32 cellular contexts compared by ENCODE assay signal in the genomic region with DNA sequence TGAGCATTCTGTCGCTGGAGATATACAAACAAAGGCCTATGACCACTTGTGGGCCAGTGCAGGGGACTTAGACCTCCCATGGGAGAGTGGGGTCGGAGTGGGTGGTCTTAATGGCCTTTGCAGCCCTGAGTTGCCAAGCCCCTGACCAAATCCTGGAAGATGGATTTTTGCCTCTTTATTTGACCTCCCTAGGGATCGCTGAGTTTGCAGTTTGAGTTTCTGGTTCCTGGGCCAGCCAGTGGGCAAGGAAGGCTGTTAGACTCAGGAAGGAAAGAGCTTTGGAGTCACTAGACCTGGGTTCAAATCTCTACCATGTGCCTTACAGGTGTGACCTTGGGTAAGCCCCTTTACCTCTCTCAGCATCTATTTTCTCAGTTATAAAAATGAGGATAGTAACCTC.
"Had no signal": no experiment of that assay in that cellular context is flagged by ENCODE, and none has a peak within 500 bp of the region (broad histone marks: within the 10 kb centered on the region; RNA-seq: fewer than 3 reads in every experiment).

No MANE protein-coding gene starts in this region.

- H3K27me3 ChIP-seq: adrenal gland, body of pancreas had no signal

- H3K4me3 Mint-ChIP-seq: activated CD4-positive, alpha-beta T cell treated with anti-CD3 and anti-CD28 coated beads, Interleukin-2, amount 10 ng/mL, durations not matched to agents 7 days and 5 days; activated CD8-positive, alpha-beta memory T cell treated with anti-CD3 and anti-CD28 coated beads, Interleukin-2, amount 10 ng/mL, durations not matched to agents 7 days and 5 days; activated CD8-positive, alpha-beta T cell treated with anti-CD3 and anti-CD28 coated beads for 36 hours; activated naive CD4-positive, alpha-beta T cell treated with anti-CD3 and anti-CD28 coated beads for 36 hours; activated naive CD4-positive, alpha-beta T cell treated with anti-CD3 and anti-CD28 coated beads, Interleukin-2, amount 50 U/mL, for 24 hours; activated naive CD8-positive, alpha-beta T cell treated with anti-CD3 and anti-CD28 coated beads for 36 hours; activated naive CD8-positive, alpha-beta T cell treated with anti-CD3 and anti-CD28 coated beads, Interleukin-2, amount 50 U/mL, for 24 hours; activated T-helper 1 cell treated with anti-CD3 and anti-CD28 coated beads, Interleukin-12 subunit alpha, Interleukin-12 subunit beta, Interleukin-2, Interleukin-4 antibody, amounts not matched to agents 30 ng/mL and 10 ng/mL and 1 ng/mL, durations not matched to agents 14 hours and 24 hours and 36 hours; effector memory CD8-positive, alpha-beta T cell; WTC11 had no signal

- H3K4me1 Mint-ChIP-seq: activated CD4-positive, alpha-beta T cell treated with anti-CD3 and anti-CD28 coated beads, Interleukin-2, amount 10 ng/mL, durations not matched to agents 7 days and 5 days; activated CD8-positive, alpha-beta memory T cell treated with anti-CD3 and anti-CD28 coated beads, Interleukin-2, amount 10 ng/mL, durations not matched to agents 7 days and 5 days; activated naive CD4-positive, alpha-beta T cell treated with anti-CD3 and anti-CD28 coated beads, Interleukin-2, amount 50 U/mL, for 24 hours; activated naive CD8-positive, alpha-beta T cell treated with anti-CD3 and anti-CD28 coated beads for 36 hours; activated naive CD8-positive, alpha-beta T cell treated with anti-CD3 and anti-CD28 coated beads, Interleukin-2, amount 50 U/mL, for 24 hours had no signal

- H3K9me3 Mint-ChIP-seq: activated CD4-positive, alpha-beta T cell treated with anti-CD3 and anti-CD28 coated beads, Interleukin-2, amount 10 ng/mL, durations not matched to agents 7 days and 5 days; activated CD8-positive, alpha-beta T cell treated with anti-CD3 and anti-CD28 coated beads for 36 hours; activated naive CD4-positive, alpha-beta T cell treated with anti-CD3 and anti-CD28 coated beads for 36 hours; activated naive CD4-positive, alpha-beta T cell treated with anti-CD3 and anti-CD28 coated beads, Interleukin-2, amount 50 U/mL, for 24 hours; activated naive CD8-positive, alpha-beta T cell treated with anti-CD3 and anti-CD28 coated beads for 36 hours; activated naive CD8-positive, alpha-beta T cell treated with anti-CD3 and anti-CD28 coated beads, Interleukin-2, amount 50 U/mL, for 24 hours; activated T-helper 1 cell treated with anti-CD3 and anti-CD28 coated beads, Interleukin-12 subunit alpha, Interleukin-12 subunit beta, Interleukin-2, Interleukin-4 antibody, amounts not matched to agents 30 ng/mL and 10 ng/mL and 1 ng/mL, durations not matched to agents 14 hours and 24 hours and 36 hours; activated T-helper 2 cell treated with anti-CD3 and anti-CD28 coated beads, Interferon-gamma antibody, Interleukin-2, Interleukin-4, amounts not matched to agents 10 μg/mL and 5 μg/mL and 100 μg/mL, durations not matched to agents 14 hours and 24 hours and 36 hours; effector memory CD8-positive, alpha-beta T cell; WTC11 had no signal

- H3K4me1 ChIP-seq: body of pancreas, foreskin keratinocyte had no signal

- H3K27ac Mint-ChIP-seq: activated CD4-positive, alpha-beta T cell treated with anti-CD3 and anti-CD28 coated beads, Interleukin-2, amount 10 ng/mL, durations not matched to agents 7 days and 5 days; activated CD8-positive, alpha-beta memory T cell treated with anti-CD3 and anti-CD28 coated beads, Interleukin-2, amount 10 ng/mL, durations not matched to agents 7 days and 5 days; activated CD8-positive, alpha-beta T cell treated with anti-CD3 and anti-CD28 coated beads for 36 hours; activated naive CD4-positive, alpha-beta T cell treated with anti-CD3 and anti-CD28 coated beads for 36 hours; activated naive CD4-positive, alpha-beta T cell treated with anti-CD3 and anti-CD28 coated beads, Interleukin-2, amount 50 U/mL, for 24 hours; activated naive CD8-positive, alpha-beta T cell treated with anti-CD3 and anti-CD28 coated beads for 36 hours; activated naive CD8-positive, alpha-beta T cell treated with anti-CD3 and anti-CD28 coated beads, Interleukin-2, amount 50 U/mL, for 24 hours; activated T-helper 1 cell treated with anti-CD3 and anti-CD28 coated beads, Interleukin-12 subunit alpha, Interleukin-12 subunit beta, Interleukin-2, Interleukin-4 antibody, amounts not matched to agents 30 ng/mL and 10 ng/mL and 1 ng/mL, durations not matched to agents 14 hours and 24 hours and 36 hours; activated T-helper 2 cell treated with anti-CD3 and anti-CD28 coated beads, Interferon-gamma antibody, Interleukin-2, Interleukin-4, amounts not matched to agents 10 μg/mL and 5 μg/mL and 100 μg/mL, durations not matched to agents 14 hours and 24 hours and 36 hours; effector memory CD8-positive, alpha-beta T cell; WTC11 had no signal

- H3K36me3 ChIP-seq: adrenal gland, esophagus muscularis mucosa, gastrocnemius medialis, heart right ventricle had no signal

- H3K4me3 ChIP-seq: adrenal gland, body of pancreas, esophagus muscularis mucosa, gastrocnemius medialis, heart right ventricle had no signal

- H3K9me3 ChIP-seq: adrenal gland, body of pancreas, esophagus muscularis mucosa, gastrocnemius medialis, heart right ventricle had no signal

- H3K36me3 Mint-ChIP-seq: activated CD8-positive, alpha-beta memory T cell treated with anti-CD3 and anti-CD28 coated beads, Interleukin-2, amount 10 ng/mL, durations not matched to agents 7 days and 5 days; activated naive CD4-positive, alpha-beta T cell treated with anti-CD3 and anti-CD28 coated beads, Interleukin-2, amount 50 U/mL, for 24 hours; activated naive CD8-positive, alpha-beta T cell treated with anti-CD3 and anti-CD28 coated beads for 36 hours; WTC11 had no signal

- H3K27ac ChIP-seq: adrenal gland, body of pancreas, esophagus muscularis mucosa, foreskin keratinocyte, gastrocnemius medialis, heart right ventricle had no signal

- ATAC-seq: activated CD8-positive, alpha-beta memory T cell treated with anti-CD3 and anti-CD28 coated beads, Interleukin-2, amount 10 ng/mL, durations not matched to agents 7 days and 5 days; activated CD8-positive, alpha-beta T cell treated with anti-CD3 and anti-CD28 coated beads for 36 hours; activated naive CD8-positive, alpha-beta T cell treated with anti-CD3 and anti-CD28 coated beads, Interleukin-2, amount 50 U/mL, for 24 hours; body of pancreas; effector memory CD8-positive, alpha-beta T cell; foreskin keratinocyte; gastrocnemius medialis; heart right ventricle; WTC11 had no signal

- FAIRE-seq: colon had no signal

- DNase-seq: activated CD4-positive, alpha-beta T cell treated with anti-CD3 and anti-CD28 coated beads for 1 hour; activated CD4-positive, alpha-beta T cell treated with anti-CD3 and anti-CD28 coated beads for 4 hours; activated CD4-positive, alpha-beta T cell treated with anti-CD3 and anti-CD28 coated beads, Interleukin-2, amount 10 ng/mL, durations not matched to agents 7 days and 5 days; activated CD4-positive, alpha-beta T cell treated with anti-CD3 and anti-CD28 coated beads, Interleukin-2, amount 50 U/mL, for 4 hours; activated CD8-positive, alpha-beta memory T cell treated with anti-CD3 and anti-CD28 coated beads, Interleukin-2, amount 10 ng/mL, durations not matched to agents 7 days and 5 days; activated CD8-positive, alpha-beta memory T cell treated with anti-CD3 and anti-CD28 coated beads, Interleukin-2, amount 50 U/mL, for 4 hours; activated CD8-positive, alpha-beta T cell treated with anti-CD3 and anti-CD28 coated beads for 36 hours; activated effector memory CD4-positive, alpha-beta T cell treated with anti-CD3 and anti-CD28 coated beads, Interleukin-2, amount 50 U/mL, for 16 hours; activated naive CD4-positive, alpha-beta T cell treated with anti-CD3 and anti-CD28 coated beads for 36 hours; activated naive CD8-positive, alpha-beta T cell treated with anti-CD3 and anti-CD28 coated beads for 36 hours; activated naive CD8-positive, alpha-beta T cell treated with anti-CD3 and anti-CD28 coated beads, Interleukin-2, amount 50 U/mL, for 24 hours; activated T-cell treated with anti-CD3 and anti-CD28 coated beads, Interleukin-2, amount 50 U/mL, for 1 hour; activated T-cell treated with anti-CD3 and anti-CD28 coated beads, Interleukin-2, amount 50 U/mL, for 48 hours; amygdala; body of pancreas; caudate nucleus; cortex of kidney; dermis blood vessel endothelial cell; effector CD4-positive, alpha-beta T cell; effector memory CD8-positive, alpha-beta T cell; erythroblast; foreskin keratinocyte; gastrocnemius medialis; heart right ventricle; T-helper 2 cell had no signal
